In the genomic region with DNA sequence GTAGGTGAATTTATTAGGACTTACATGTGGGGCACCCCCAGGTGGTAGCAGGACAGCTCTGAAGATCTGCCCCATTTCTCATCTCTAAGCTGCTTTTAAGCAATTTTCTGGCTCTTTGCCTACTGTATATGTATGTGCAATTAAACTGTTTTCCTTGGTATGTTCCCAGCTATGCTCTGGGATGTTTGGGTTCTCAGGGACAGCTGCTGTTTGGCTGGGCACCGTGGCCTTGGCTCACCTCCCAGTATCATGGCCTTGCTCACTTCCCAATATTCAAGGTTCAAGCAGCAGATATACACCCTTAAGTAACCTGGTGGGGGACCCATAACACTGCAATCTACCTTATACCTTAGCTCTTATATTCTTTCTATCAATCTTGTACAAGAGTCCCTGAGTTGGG, we compare ENCODE assay signal across 14 cellular contexts. TPM values are rescaled to one million over a fixed set of nuclear protein-coding genes. Genes with fewer than 3 reads are reported as not detected.
"Had no signal": no experiment of that assay in that cellular context is flagged by ENCODE, and none has a peak within 500 bp of the region (broad histone marks: within the 10 kb centered on the region; RNA-seq: fewer than 3 reads in every experiment).

No MANE protein-coding gene starts in this region.

- H3K27ac ChIP-seq: cardiac muscle cell, epithelial cell of prostate, prostate gland, skin epidermis, upper lobe of right lung had no signal

- H3K4me1 ChIP-seq: prostate gland had no signal

- ATAC-seq: activated naive CD4-positive, alpha-beta T cell treated with anti-CD3 and anti-CD28 coated beads, Interleukin-2, amount 50 U/mL, for 72 hours; activated T-cell treated with anti-CD3 and anti-CD28 coated beads, Interleukin-2, amount 50 U/mL, for 72 hours; effector memory CD8-positive, alpha-beta T cell; left ventricle myocardium superior; right cardiac atrium; upper lobe of right lung had no signal

- H3K9me3 ChIP-seq: prostate gland, upper lobe of right lung had no signal

- H3K36me3 ChIP-seq: cardiac muscle cell, prostate gland, upper lobe of right lung had no signal

- H3K4me3 ChIP-seq: cardiac muscle cell, prostate gland, skin epidermis, upper lobe of right lung had no signal

- H3K27me3 ChIP-seq: cardiac muscle cell, upper lobe of right lung had no signal

- DNase-seq: activated CD4-positive, alpha-beta T cell treated with anti-CD3 and anti-CD28 coated beads, Interleukin-2, amount 50 U/mL, for 4 hours; activated effector memory CD4-positive, alpha-beta T cell treated with anti-CD3 and anti-CD28 coated beads, Interleukin-2, amount 50 U/mL, for 16 hours; activated T-cell treated with anti-CD3 and anti-CD28 coated beads, Interleukin-2, amount 50 U/mL, for 72 hours; effector memory CD8-positive, alpha-beta T cell; left ventricle myocardium superior; naive B cell; right cardiac atrium; stimulated activated CD4-positive, alpha-beta T cell treated with anti-CD3 and anti-CD28 coated beads, Interleukin-2, amount 100 ng/mL, for 48 hours; upper lobe of right lung had no signal

RNA-seq across cellular contexts. Expression of a gene that starts 53.7 kb away (rescaled TPM):
- total RNA-seq: activated naive CD4-positive, alpha-beta T cell treated with anti-CD3 and anti-CD28 coated beads, Interleukin-2, amount 50 U/mL, for 72 hours had no signal
